8 cellular contexts compared by ENCODE assay signal in the genomic region with DNA sequence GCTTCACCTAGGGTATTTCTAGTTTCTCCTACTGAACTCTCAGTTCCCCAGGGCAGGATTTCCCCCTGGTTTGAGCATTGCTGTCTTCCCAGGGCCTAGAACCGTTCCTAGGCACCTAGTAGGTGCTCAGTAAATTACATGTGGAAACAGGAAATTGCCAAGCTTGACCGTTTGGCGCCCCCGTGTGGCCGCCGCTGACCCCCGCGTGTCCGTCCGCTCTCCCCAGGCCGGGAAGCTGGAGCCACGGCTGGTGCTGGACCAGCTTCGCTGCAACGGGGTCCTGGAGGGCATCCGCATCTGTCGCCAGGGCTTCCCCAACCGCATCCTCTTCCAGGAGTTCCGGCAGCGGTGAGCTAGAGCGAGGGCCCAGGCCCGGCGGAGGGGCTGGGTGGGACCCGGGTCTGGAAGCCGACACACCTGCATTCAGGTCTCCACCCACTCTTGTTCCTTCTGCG. TPM values are rescaled to one million over a fixed set of nuclear protein-coding genes. Genes with fewer than 3 reads are reported as not detected.
A peak's percentile ranks its signal among the peaks of the same experiment; 100 is the strongest.
DNase-seq lines count a peak whose midpoint lies in the region; ATAC-seq and TF ChIP-seq lines count a peak whose summit lies in the region.

No MANE protein-coding gene starts in this region.

- H3K9ac ChIP-seq in GM23248, result no peak overlapping the region

- 12 to 42% methylated on average over 14 to 25 of the region's 25 CpGs for WGBS in GM23248 (ENCODE audit: low coverage in 1 of 2, low lambda C conversion rate in 2 of 2, missing lambda C conversion rate in 2 of 2), 2 experiments
- WGBS in aorta, 2 donors, result 55 to 60% methylated on average over 25 of the region's 25 CpGs

- no peaks in the 10 kb centered on the region for H3K4me1 ChIP-seq in GM23248 (ENCODE audit: insufficient read depth)
- no peaks in the 10 kb centered on the region for H3K4me1 ChIP-seq in aorta (ENCODE audit: control insufficient read depth in 1 of 2, insufficient read depth in 2 of 2, low read length in 2 of 2)

- no peaks in the 10 kb centered on the region for H4K20me1 ChIP-seq in GM23248 (ENCODE audit: insufficient read depth)

- peaks cover 9% of the 10 kb centered on the region for H3K9me3 Mint-ChIP-seq in mesothelial cell of epicardium

- no peaks in the 10 kb centered on the region for H3K4me1 Mint-ChIP-seq in mesothelial cell of epicardium

- intact Hi-C loops in aorta (cut with DNase I), result no loop called here

- ATAC-seq in aorta (ENCODE audit: low FRiP score), result no peak
- ATAC-seq in GM19035 (IDR thresholded peaks at IDR 0.05; ENCODE audit: unreplicated experiment), result no peak

- H3K27ac Mint-ChIP-seq in mesothelial cell of epicardium, result no peak overlapping the region

- H3K4me3 ChIP-seq in GM23248 (no peak overlapping the region), WERI-Rb-1 (ENCODE audit: low read depth, low read length) (no peak overlapping the region), aorta (ENCODE audit: low read length in 2 of 2) (no peak overlapping the region)

- no peak overlapping the region for H3K27ac ChIP-seq in C4-2B
- no peak overlapping the region for H3K27ac ChIP-seq in GM23248
- no peak overlapping the region for H3K27ac ChIP-seq in WERI-Rb-1
- H3K27ac ChIP-seq in aorta (ENCODE audit: low read depth in 1 of 2, low read length in 2 of 2), result no peak overlapping the region

- H3K36me3 Mint-ChIP-seq in mesothelial cell of epicardium, result peaks cover 30% of the 10 kb centered on the region

- H3K4me3 Mint-ChIP-seq in mesothelial cell of epicardium, result no peak overlapping the region

- peak; percentile 12 for DNase-seq in GM23248
- DNase-seq in WERI-Rb-1, result no peak
- DNase-seq in mesothelial cell of epicardium (ENCODE audit: low spot score in 2 of 2, unreplicated experiment in 2 of 2), result no peak
- no peak for DNase-seq in NCI-H146 treated with DMSO at 0.1 percent for 48 hours (lab: John Stamatoyannopoulos, UW; ENCODE audit: unreplicated experiment)
- DNase-seq in medulla oblongata (ENCODE audit: extremely low spot score), result no peak
- no peak for DNase-seq in aorta

- no peaks in the 10 kb centered on the region for H3K27me3 Mint-ChIP-seq in mesothelial cell of epicardium (ENCODE audit: low read depth)

- no peaks in the 10 kb centered on the region for H3F3A ChIP-seq in GM23248 (ENCODE audit: insufficient read depth)

- no peak overlapping the region for H2AFZ ChIP-seq in GM23248

- H3K36me3 ChIP-seq in GM23248 (ENCODE audit: low read depth), result no peaks in the 10 kb centered on the region
- no peaks in the 10 kb centered on the region for H3K36me3 ChIP-seq in WERI-Rb-1
- no peaks in the 10 kb centered on the region for H3K36me3 ChIP-seq in aorta (ENCODE audit: control insufficient read depth in 1 of 2, insufficient read depth in 2 of 2, low read length in 1 of 2)

- H3K9me2 ChIP-seq in GM23248 (ENCODE audit: insufficient read depth), result no peaks in the 10 kb centered on the region

- H3K9me3 ChIP-seq in GM23248 (ENCODE audit: low read depth) (no peaks in the 10 kb centered on the region), WERI-Rb-1 (ENCODE audit: severe bottlenecking) (peaks cover 18% of the 10 kb centered on the region), aorta (ENCODE audit: control insufficient read depth, low read length) (no peaks in the 10 kb centered on the region)

- in situ Hi-C loops in GM23248 (cut with MboI), result no loop called here

- no peak overlapping the region for H3K4me2 ChIP-seq in GM23248 (ENCODE audit: unreplicated experiment)

- no peaks in the 10 kb centered on the region for H3K79me2 ChIP-seq in GM23248 (ENCODE audit: insufficient read depth)

- H3K27me3 ChIP-seq in GM23248 (replicated peaks; ENCODE audit: insufficient read depth) (no peaks in the 10 kb centered on the region), WERI-Rb-1 (ENCODE audit: insufficient read depth, low read depth, severe bottlenecking) (peaks cover 11% of the 10 kb centered on the region), aorta (ENCODE audit: control insufficient read depth in 1 of 2, insufficient read depth in 2 of 2, low read length in 1 of 2) (no peaks in the 10 kb centered on the region)

- TF ChIP-seq CTCF in C4-2B (conservative IDR thresholded peaks at IDR 0.05), result peak; percentile 81
- TF ChIP-seq CTCF in WERI-Rb-1 (IDR thresholded peaks at IDR 0.05; ENCODE audit: low read depth, low read length), result peak; percentile 32; the same call in 1 of the 2 replicates
- TF ChIP-seq CTCF in mesothelial cell of epicardium (IDR thresholded peaks at IDR 0.05; ENCODE audit: unreplicated experiment), result peak; percentile 55

RNA-seq across cellular contexts. Expression of gene MYH14, which starts 55.5 kb away (rescaled TPM):
- not detected in 2 replicates for total RNA-seq in GM23248 (2014; rRNA removed; shearing (Covaris generic))
- not detected in 2 replicates for polyA plus RNA-seq in GM23248 (2016; fragmentation: Nextera tagmentation; extraction: Ambion mirVana)
- total RNA-seq in mesothelial cell of epicardium, result 52.3 to 56.6 TPM (median 53.8 TPM) in 3 replicates
- total RNA-seq in aorta, result 10 to 100 TPM in 1 of 2 donors, 1 to 10 TPM in 1; 5.9 to 11.8 TPM
- polyA plus RNA-seq in aorta, result 10 to 100 TPM in 1 of 2 donors, 1 to 10 TPM in 1; 4.8 to 61.1 TPM
